ENCODE assay signal across 19 cellular contexts in the genomic region with DNA sequence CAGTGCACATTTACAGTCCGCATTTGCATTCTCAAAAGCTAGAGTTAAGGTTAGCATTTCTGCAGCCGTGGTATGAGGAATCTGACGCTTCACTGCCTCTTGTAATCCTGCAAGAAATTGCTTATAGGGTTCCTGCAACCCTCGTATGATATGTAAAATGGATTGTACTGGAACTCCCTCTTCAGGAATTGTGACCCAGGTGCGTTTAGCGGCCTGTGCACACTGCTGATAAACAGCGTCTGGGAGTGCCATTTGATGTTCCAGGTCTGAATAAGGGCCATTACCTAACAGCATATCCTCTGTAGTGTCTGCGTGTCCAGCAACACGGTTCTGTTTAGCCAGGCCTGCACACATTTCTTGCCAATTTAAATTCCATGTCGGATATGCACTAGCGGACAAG. TPM values are rescaled to one million over a fixed set of nuclear protein-coding genes. Genes with fewer than 3 reads are reported as not detected.
DNase-seq lines count a peak whose midpoint lies in the region; ATAC-seq and TF ChIP-seq lines count a peak whose summit lies in the region.
"Had no signal": no experiment of that assay in that cellular context is flagged by ENCODE, and none has a peak within 500 bp of the region (broad histone marks: within the 10 kb centered on the region; RNA-seq: fewer than 3 reads in every experiment).

No MANE protein-coding gene starts in this region.

- no peaks in the 10 kb centered on the region for H3K9me2 ChIP-seq in GM23338 (ENCODE audit: insufficient read depth)

- no peaks in the 10 kb centered on the region for H3K27me3 ChIP-seq in GM23338 (ENCODE audit: insufficient read depth)
- no peaks in the 10 kb centered on the region for H3K27me3 ChIP-seq in esophagus muscularis mucosa
- H3K27me3 ChIP-seq: MG63 had no signal

- peaks cover 12% of the 10 kb centered on the region; the same call in 2 of the 3 replicates for H3K36me3 Mint-ChIP-seq in GM23338 (ENCODE audit: low read depth)

- DNase-seq in GM23338 (ENCODE audit: low spot score) (no peak), NCI-H526 treated with DMSO at 0.1 percent for 48 hours (lab: John Stamatoyannopoulos, UW) (peak; percentile 64), esophagus muscularis mucosa (ENCODE audit: extremely low spot score) (no peak), renal cortical epithelial cell (ENCODE audit: low read depth) (peak; percentile 76), midbrain (lab: John Stamatoyannopoulos, UW) (no peak), substantia nigra (lab: John Stamatoyannopoulos, UW) (no peak)
- DNase-seq: C1 segment of cervical spinal cord, COR-L47, GF-D8, GOT3, HFFc6, MG63, NCI-H1092 treated with DMSO at 0.1 percent for 48 hours, NCI-H187, NCI-H2171, NCI-H510A had no signal

- TF ChIP-seq POLR2A in esophagus muscularis mucosa (IDR thresholded peaks at IDR 0.05; ENCODE audit: low read depth) = no peak

- H3K79me2 ChIP-seq in GM23338 (replicated peaks; ENCODE audit: insufficient read depth) = no peaks in the 10 kb centered on the region

- no peaks in the 10 kb centered on the region for H3K9me3 ChIP-seq in esophagus muscularis mucosa
- H3K9me3 ChIP-seq: MG63 had no signal

- no peaks in the 10 kb centered on the region for H3F3A ChIP-seq in GM23338 (replicated peaks; ENCODE audit: low read depth)

- peaks cover 4% of the 10 kb centered on the region for H3K27me3 Mint-ChIP-seq in GM23338 (ENCODE audit: insufficient read depth, low read depth, poor library complexity)

- H3K4me1 ChIP-seq in GM23338 (ENCODE audit: insufficient read depth) = no peaks in the 10 kb centered on the region
- H3K4me1 ChIP-seq in esophagus muscularis mucosa = peaks cover 0 to 12% (median 6%) of the 10 kb centered on the region in 4 donors

- no peak overlapping the region for H3K4me3 Mint-ChIP-seq in GM23338
- H3K4me3 Mint-ChIP-seq: HFFc6 had no signal

- H2AFZ ChIP-seq in GM23338 = no peak overlapping the region

- no peaks in the 10 kb centered on the region for H4K20me1 ChIP-seq in GM23338 (replicated peaks; ENCODE audit: insufficient read depth)

- no peak overlapping the region for H3K27ac ChIP-seq in GM23338 (ENCODE audit: low read depth)
- H3K27ac ChIP-seq in esophagus muscularis mucosa (replicated peaks in 1 of 4) = no peak overlapping the region
- H3K27ac ChIP-seq in substantia nigra (ENCODE audit: low read depth, low read length, poor library complexity, severe bottlenecking) = no peak overlapping the region
- H3K27ac ChIP-seq: KMS-11 had no signal

- TF ChIP-seq EP300 in esophagus muscularis mucosa (IDR thresholded peaks at IDR 0.05) = no peak

- intact Hi-C loops in esophagus muscularis mucosa (cut with DNase I) = loop anchor here (10.0 kb wide), 1 partner anchor 161 kb away; no protein-coding TSS in a partner anchor

- no peak overlapping the region for H3K4me2 ChIP-seq in GM23338
- H3K4me2 ChIP-seq: KMS-11 had no signal

- TF ChIP-seq CTCF in GM23338 (conservative IDR thresholded peaks at IDR 0.05; ENCODE audit: low read depth in 2 of 2) = peak; percentile 15 to 38; a peak in 2 of 4 replicates
- TF ChIP-seq CTCF in esophagus muscularis mucosa (IDR thresholded peaks at IDR 0.05) = peak; percentile 16 to 35 (median 28)

- H3K4me3 ChIP-seq in GM23338 (no peak overlapping the region), esophagus muscularis mucosa (no peak overlapping the region)
- H3K4me3 ChIP-seq: MG63 had no signal

- no peak overlapping the region for H3K27ac Mint-ChIP-seq in GM23338
- H3K27ac Mint-ChIP-seq: HFFc6 had no signal

- H3K36me3 ChIP-seq in GM23338 (ENCODE audit: insufficient read depth) (no peaks in the 10 kb centered on the region), esophagus muscularis mucosa (no peaks in the 10 kb centered on the region)
- H3K36me3 ChIP-seq: MG63 had no signal

- H3K4me1 Mint-ChIP-seq in GM23338 = peaks cover 7% of the 10 kb centered on the region; the same call in 2 of the 3 replicates

- H3K9me3 Mint-ChIP-seq in GM23338 = peaks cover 28% of the 10 kb centered on the region
- H3K9me3 Mint-ChIP-seq: HFFc6 had no signal

- ATAC-seq in GM23338 (no peak), HG03025 (IDR thresholded peaks at IDR 0.05; ENCODE audit: low FRiP score, unreplicated experiment) (no peak)

- WGBS in esophagus muscularis mucosa = 42% methylated on average over 11 of the region's 11 CpGs

TF ChIP-seq in GM23338, 12 proteins besides CTCF, POLR2A, EP300 and RAD21:
- no peak for TF ChIP-seq NANOG (IDR thresholded peaks at IDR 0.05; ENCODE audit: borderline replicate concordance)
- TF ChIP-seq REST (IDR thresholded peaks at IDR 0.05; ENCODE audit: unreplicated experiment) = no peak
- TF ChIP-seq STAT1 (IDR thresholded peaks at IDR 0.05; ENCODE audit: unreplicated experiment) = no peak
- no peak for TF ChIP-seq EZH2phosphoT487 (IDR thresholded peaks at IDR 0.05; ENCODE audit: unreplicated experiment)
- no peak for TF ChIP-seq POLR2AphosphoS5 (IDR thresholded peaks at IDR 0.05; ENCODE audit: low read depth)
- no peak for TF ChIP-seq JUNB (IDR thresholded peaks at IDR 0.05; ENCODE audit: unreplicated experiment)
- no peak for TF ChIP-seq ZNF114 (CRISPR knock-in tag; IDR thresholded peaks at IDR 0.05)
- no peak for TF ChIP-seq ZNF331 (CRISPR knock-in tag; IDR thresholded peaks at IDR 0.05; ENCODE audit: low read depth)
- TF ChIP-seq, protein P1, sequence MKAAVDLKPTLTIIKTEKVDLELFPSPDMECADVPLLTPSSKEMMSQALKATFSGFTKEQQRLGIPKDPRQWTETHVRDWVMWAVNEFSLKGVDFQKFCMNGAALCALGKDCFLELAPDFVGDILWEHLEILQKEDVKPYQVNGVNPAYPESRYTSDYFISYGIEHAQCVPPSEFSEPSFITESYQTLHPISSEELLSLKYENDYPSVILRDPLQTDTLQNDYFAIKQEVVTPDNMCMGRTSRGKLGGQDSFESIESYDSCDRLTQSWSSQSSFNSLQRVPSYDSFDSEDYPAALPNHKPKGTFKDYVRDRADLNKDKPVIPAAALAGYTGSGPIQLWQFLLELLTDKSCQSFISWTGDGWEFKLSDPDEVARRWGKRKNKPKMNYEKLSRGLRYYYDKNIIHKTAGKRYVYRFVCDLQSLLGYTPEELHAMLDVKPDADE (IDR thresholded peaks at IDR 0.05) = no peak
TF ChIP-seq in GM23338: peak in this region for 0.

RNA-seq across cellular contexts. Expression of gene CXCR4, which starts 42.5 kb away (rescaled TPM):
- 1.3 and 2.1 TPM in 2 replicates for total RNA-seq in GM23338 (2014; rRNA removed; shearing (Covaris generic))
- 2.1 and 2.5 TPM in 2 replicates for polyA plus RNA-seq in GM23338 (2016; fragmentation: Nextera tagmentation; extraction: Ambion mirVana)
- 10 to 100 TPM in 1 of 4 donors, 1 to 10 TPM in 3; 4.2 to 11.8 (median 5.6) TPM for total RNA-seq in esophagus muscularis mucosa
- 0.52 and 1.6 TPM in 2 replicates for total RNA-seq in renal cortical epithelial cell
- total RNA-seq: HFFc6, RPMI7951 had no signal

Comparison
In these comparisons a context has a peak if more than half of its experiments do, and no peak if none do; other contexts are left out.
1. DNase-seq: peak in NCI-H526 treated with DMSO at 0.1 percent for 48 hours (single experiment) and renal cortical epithelial cell (single experiment); none in GM23338 (single experiment), esophagus muscularis mucosa (single experiment), midbrain (single experiment) and substantia nigra (0 of 49).